Comparison of ENCODE assay signal across 8 cellular contexts in the genomic region with DNA sequence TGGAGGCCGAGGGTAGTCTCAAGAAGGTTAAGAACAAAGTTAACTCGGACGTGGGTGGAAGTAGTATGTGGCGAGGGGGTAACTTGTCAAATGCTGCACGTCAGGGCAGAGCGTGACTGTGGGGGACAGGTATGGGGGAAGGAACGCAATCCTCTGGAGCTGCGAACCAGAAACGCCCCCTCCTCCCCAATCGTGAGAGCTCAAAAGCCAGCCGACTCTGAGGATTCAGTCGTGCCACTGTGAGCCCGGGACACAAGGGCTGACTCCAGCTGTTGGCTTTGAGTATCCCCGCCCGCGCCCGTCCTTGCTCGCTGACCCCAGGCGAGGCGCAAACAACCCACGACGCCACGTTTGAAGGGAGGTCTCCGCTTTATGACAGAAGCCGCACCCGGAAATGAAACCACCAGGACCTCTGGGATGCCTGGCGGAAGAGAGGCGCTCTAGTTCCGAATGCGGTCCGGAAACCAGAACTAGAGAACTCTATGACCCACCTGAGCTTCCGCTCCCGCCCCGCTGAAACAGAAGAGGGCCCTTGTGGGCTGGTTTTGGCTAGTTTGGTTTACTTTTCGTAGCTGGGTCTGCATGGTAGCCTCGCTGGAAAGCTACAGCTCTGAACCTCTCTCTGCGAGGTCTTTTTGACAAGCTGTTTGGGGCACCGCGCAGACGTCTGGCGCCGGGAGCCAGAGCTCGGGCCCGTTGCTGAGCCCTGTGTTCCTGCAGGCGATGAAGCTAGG. TPM values are rescaled to one million over a fixed set of nuclear protein-coding genes. Genes with fewer than 3 reads are reported as not detected.
DNase-seq lines count a peak whose midpoint lies in the region; ATAC-seq and TF ChIP-seq lines count a peak whose summit lies in the region.

A gene (minus strand): TSS at position 377 of the 734 bp plus-strand sequence. CDS start 550 bp downstream, outside the sequence.

- peak within 1 kb of the TSS; percentile 83 for H3K4me3 ChIP-seq in AG04449 (ENCODE audit: low read depth, low read length)
- H3K4me3 ChIP-seq in kidney epithelial cell (ENCODE audit: low read depth, low read length): peak within 1 kb of the TSS; percentile 71

- H3K36me3 ChIP-seq in kidney epithelial cell (ENCODE audit: control insufficient read depth, insufficient read depth, low read length): no peaks in the 10 kb centered on the region

- H3K4me3 Mint-ChIP-seq in chondrocyte (ENCODE audit: unreplicated experiment): peak within 1 kb of the TSS; percentile 94

- no peaks in the 10 kb centered on the region for H3K36me3 Mint-ChIP-seq in chondrocyte (ENCODE audit: low read depth)

- ATAC-seq in GM19025 (IDR thresholded peaks at IDR 0.05; ENCODE audit: low read depth, unreplicated experiment) (peak; percentile 87), HG03354 (IDR thresholded peaks at IDR 0.05; ENCODE audit: poor library complexity, severe bottlenecking, unreplicated experiment) (peak; percentile 86)

- DNase-seq in AG04449 (ENCODE audit: low read depth, low spot score): no peak
- peak; percentile 82 for DNase-seq in NCI-H446 treated with DMSO at 0.1 percent for 48 hours (lab: John Stamatoyannopoulos, UW)
- peak; percentile 77 for DNase-seq in activated CD4-positive, CD25-positive, alpha-beta regulatory T cell treated with anti-CD3 and anti-CD28 coated beads, Interleukin-2, amount 50 U/mL, for 72 hours
- no peak for DNase-seq in chondrocyte (ENCODE audit: low spot score)
- DNase-seq in kidney epithelial cell (ENCODE audit: low read depth): peak; percentile 56
- DNase-seq in stimulated activated CD4-positive, alpha-beta T cell treated with anti-CD3 and anti-CD28 coated beads, Interleukin-15, amount 100 ng/mL, for 24 hours: peak; percentile 90

- H3K9me3 Mint-ChIP-seq in chondrocyte (ENCODE audit: low read depth): no peaks in the 10 kb centered on the region

- CTCF ChIA-PET in AG04449 (lab: Yijun Ruan, JAX): interaction anchor here (0.7 to 2.3 kb wide), 6 partner anchors 17 to 267 kb away, joined by 3 to 15 read pairs (median 4); no protein-coding TSS in a partner anchor

- no peaks in the 10 kb centered on the region for H3K27me3 ChIP-seq in kidney epithelial cell (ENCODE audit: control insufficient read depth, insufficient read depth, low read length)

- H3K27ac Mint-ChIP-seq in chondrocyte (ENCODE audit: unreplicated experiment): peak within 1 kb of the TSS; percentile 91

- POLR2A ChIA-PET in AG04449 (lab: Yijun Ruan, JAX): interaction anchor here (0.9 to 2.1 kb wide), 7 partner anchors 8 to 333 kb away, joined by 3 to 18 read pairs (median 4); a partner anchor contains a TSS

- peaks cover 34% of the 10 kb centered on the region for H3K4me1 Mint-ChIP-seq in chondrocyte (ENCODE audit: low read depth)

- H3K27me3 Mint-ChIP-seq in chondrocyte (ENCODE audit: low read depth): no peaks in the 10 kb centered on the region

- TF ChIP-seq CTCF in AG04449 (IDR thresholded peaks at IDR 0.05; ENCODE audit: insufficient read depth, low read length, missing control alignments): no peak
- TF ChIP-seq CTCF in chondrocyte (IDR thresholded peaks at IDR 0.05): peak; percentile 27
- TF ChIP-seq CTCF in kidney epithelial cell (IDR thresholded peaks at IDR 0.05; ENCODE audit: insufficient read depth, low read length, poor library complexity, severe bottlenecking): no peak

RNA-seq across cellular contexts. Expression of the gene that starts here (rescaled TPM):
- total RNA-seq in chondrocyte: 5.5 to 8.9 TPM (median 5.6 TPM) in 3 replicates
- 7.2 and 8.6 TPM in 2 replicates for total RNA-seq in kidney epithelial cell

Comparison
In these comparisons a context has a peak if more than half of its experiments do, and no peak if none do; other contexts are left out.
1. DNase-seq: peak in NCI-H446 treated with DMSO at 0.1 percent for 48 hours (single experiment), activated CD4-positive, CD25-positive, alpha-beta regulatory T cell treated with anti-CD3 and anti-CD28 coated beads, Interleukin-2, amount 50 U/mL, for 72 hours (single experiment), kidney epithelial cell (single experiment) and stimulated activated CD4-positive, alpha-beta T cell treated with anti-CD3 and anti-CD28 coated beads, Interleukin-15, amount 100 ng/mL, for 24 hours (single experiment); none in AG04449 (single experiment) and chondrocyte (single experiment).